Comparison of ENCODE assay signal across 8 cellular contexts in the genomic region with DNA sequence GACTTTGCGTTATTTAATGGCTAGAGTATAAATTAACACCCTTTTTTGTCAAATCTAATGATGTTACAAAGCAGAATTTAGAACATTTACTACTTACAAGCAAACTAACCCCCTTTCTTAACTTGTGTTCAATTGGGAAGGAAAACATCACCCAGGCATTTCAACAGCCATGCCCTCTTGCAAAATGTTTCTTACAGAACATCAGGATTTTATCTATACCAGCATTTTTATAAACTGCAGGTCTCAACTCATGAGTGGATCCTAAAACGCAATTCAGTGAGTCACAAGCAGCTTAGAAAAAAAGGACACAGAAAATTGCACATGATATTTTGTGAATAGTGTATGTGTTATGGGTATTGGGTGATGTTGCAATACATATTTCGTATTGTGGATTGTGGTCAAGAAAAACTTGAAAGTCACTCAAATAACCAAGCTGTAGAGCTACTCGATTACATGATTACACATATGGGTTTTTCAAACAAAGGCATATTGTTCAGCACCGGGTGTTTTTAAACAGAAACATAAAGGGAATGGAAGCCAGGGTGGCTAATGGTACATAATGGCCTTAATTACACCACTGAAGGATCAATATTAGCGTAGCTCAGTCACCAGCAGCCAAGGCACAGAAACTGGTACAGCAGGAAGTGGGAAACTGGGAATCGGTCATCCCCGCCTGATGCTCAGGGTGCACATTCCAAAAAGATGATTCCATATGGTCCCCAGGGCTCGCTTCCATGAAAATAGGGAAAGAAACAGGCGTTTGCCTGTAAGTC. TPM values are rescaled to one million over a fixed set of nuclear protein-coding genes. Genes with fewer than 3 reads are reported as not detected.
DNase-seq lines count a peak whose midpoint lies in the region; ATAC-seq, FAIRE-seq and TF ChIP-seq lines count a peak whose summit lies in the region.

No MANE protein-coding gene starts in this region.

- RAD21 ChIA-PET in GM12878 (lab: Charles Lee; ENCODE audit: unreplicated experiment) = interaction anchor here (0.6 to 14.6 kb wide), 5 partner anchors 17 to 661 kb away, joined by 3 to 157 read pairs (median 4); no protein-coding TSS in a partner anchor

- H3K27ac ChIP-seq in GM12878 (ENCODE audit: control insufficient read depth, insufficient read depth) (no peak overlapping the region), left lung (peak overlapping the region; percentile 86 to 91), thoracic aorta (peak overlapping the region; percentile 94 to 96)

- POLR2A ChIA-PET in GM12878 (lab: Charles Lee) = interaction anchor here (0.6 to 5.6 kb wide), 11 partner anchors 11 to 275 kb away, joined by 3 to 55 read pairs (median 5); a partner anchor contains a TSS

- FAIRE-seq in GM12878 (lab: Jason Lieb, UNC) = no peak

- peaks cover 15% of the 10 kb centered on the region for H3K36me3 Mint-ChIP-seq in T-helper 1 cell treated with Interleukin-12 subunit alpha and Interleukin-12 subunit beta and Interleukin-4 antibody, amounts not matched to agents 30 μg/mL and 1 μg/mL, for 36 hours (ENCODE audit: low read depth)

- peak overlapping the region; percentile 91 for H3K4me2 ChIP-seq in GM12878 (ENCODE audit: control insufficient read depth, insufficient read depth)

- no peak for TF ChIP-seq CTCF in GM12878 (IDR thresholded peaks at IDR 0.05 in 2 of 3, conservative IDR thresholded peaks at IDR 0.05 in 1 of 3; ENCODE audit: control insufficient read depth in 2 of 3, extremely low read depth in 1 of 3, insufficient read depth in 1 of 3, low read depth in 3 of 3, low read length in 3 of 3)
- TF ChIP-seq CTCF in left lung (IDR thresholded peaks at IDR 0.05) = no peak
- no peak for TF ChIP-seq CTCF in thoracic aorta (IDR thresholded peaks at IDR 0.05)

- in situ Hi-C loops in GM12878 (cut with MboI) = loop anchor here (5.0 kb wide), 2 partner anchors 194 to 274 kb away; no protein-coding TSS in a partner anchor

- H3K27me3 ChIP-seq in GM12878 (replicated peaks in 1 of 2; ENCODE audit: control insufficient read depth in 2 of 2, insufficient read depth in 2 of 2, low read length in 1 of 2) (no peaks in the 10 kb centered on the region), left lung (no peaks in the 10 kb centered on the region), thoracic aorta (replicated peaks; ENCODE audit: insufficient read depth) (no peaks in the 10 kb centered on the region)

- SMC1A ChIA-PET in GM12878 (lab: Charles Lee; ENCODE audit: uncharacterized antibody, unreplicated experiment) = interaction anchor here (0.6 to 16.2 kb wide), 11 partner anchors 10 to 305 kb away, joined by 3 to 288 read pairs (median 4); no protein-coding TSS in a partner anchor

- DNase-seq in T-helper 1 cell (no peak), NCI-H2081 (lab: John Stamatoyannopoulos, UW) (peak; percentile 81 to 91), GM12878 (ENCODE audit: low read depth, low spot score) (no peak), left lung (no peak), thoracic aorta (ENCODE audit: low spot score) (no peak), NCI-H187 (lab: John Stamatoyannopoulos, UW) (no peak)

- intact Hi-C loops in GM12878 (cut with micrococcal nuclease; ENCODE audit: unreplicated experiment) (no loop called here), left lung (cut with DNase I) (loop anchor here in 1 of 2 donors (10.0 kb wide), 1 partner anchor 211 kb away; a partner anchor contains a TSS)

- CTCF ChIA-PET in GM12878 (lab: Yijun Ruan, JAX) = interaction anchor here (0.6 to 10.9 kb wide), 7 partner anchors 10 to 274 kb away, joined by 3 to 222 read pairs (median 4); no protein-coding TSS in a partner anchor

- no TSS peak for BruUV-seq in GM12878 (replicated peaks; lab: Mats Ljungman, UMichigan)

- H3K27ac Mint-ChIP-seq in T-helper 1 cell treated with Interleukin-12 subunit alpha and Interleukin-12 subunit beta and Interleukin-4 antibody, amounts not matched to agents 30 μg/mL and 1 μg/mL, for 36 hours = peak overlapping the region; percentile 31

- no peak for TF ChIP-seq POLR2A in GM12878 (IDR thresholded peaks at IDR 0.05; ENCODE audit: low read depth, low read length)

- H3K9ac ChIP-seq in GM12878 (ENCODE audit: control insufficient read depth, insufficient read depth, low read length) = peak overlapping the region; percentile 46

- no peak for TF ChIP-seq EP300 in GM12878 (IDR thresholded peaks at IDR 0.05; ENCODE audit: borderline replicate concordance in 1 of 2, control insufficient read depth in 1 of 2, low read depth in 2 of 2, low read length in 2 of 2)

- no peak for TF ChIP-seq RAD21 in GM12878 (IDR thresholded peaks at IDR 0.05; ENCODE audit: insufficient read depth, low read depth, low read length)

- H3K9me3 Mint-ChIP-seq in T-helper 1 cell treated with Interleukin-12 subunit alpha and Interleukin-12 subunit beta and Interleukin-4 antibody, amounts not matched to agents 30 μg/mL and 1 μg/mL, for 36 hours = no peaks in the 10 kb centered on the region

- WGBS in GM12878 (ENCODE audit: insufficient coverage, insufficient replicate concordance, low lambda C conversion rate, missing lambda C conversion rate) = 66% methylated on average over 10 of the region's 10 CpGs

- H3K36me3 ChIP-seq in GM12878 (ENCODE audit: control insufficient read depth in 2 of 2, insufficient read depth in 2 of 2, low read length in 1 of 2) (peaks cover 0 to 3% of the 10 kb centered on the region in 2 experiments; a peak in 1 of 4 replicates), left lung (peaks cover 0 to 20% of the 10 kb centered on the region in 2 donors), thoracic aorta (peaks cover 3% of the 10 kb centered on the region)

- no peak for ATAC-seq in GM12878
- no peak for ATAC-seq in left lung
- ATAC-seq in thoracic aorta (ENCODE audit: insufficient number of reproducible peaks, low FRiP score, low read depth) = no peak
- ATAC-seq in HG03469 (IDR thresholded peaks at IDR 0.05; ENCODE audit: unreplicated experiment) = no peak

- peaks cover 8% of the 10 kb centered on the region; the same call in 1 of the 2 replicates for H3K79me2 ChIP-seq in GM12878 (ENCODE audit: control insufficient read depth, insufficient read depth, low read length)

- H2AFZ ChIP-seq in GM12878 (ENCODE audit: control insufficient read depth, low read depth, low read length) = no peak overlapping the region

- H3K4me1 ChIP-seq in GM12878 (ENCODE audit: control insufficient read depth, insufficient read depth, low read length) (peaks cover 20% of the 10 kb centered on the region), left lung (peaks cover 9 to 52% of the 10 kb centered on the region in 2 donors), thoracic aorta (ENCODE audit: control insufficient read depth in 1 of 2, low read depth in 2 of 2) (peaks cover 10 to 24% of the 10 kb centered on the region in 2 donors)

- H4K20me1 ChIP-seq in GM12878 (ENCODE audit: control insufficient read depth, insufficient read depth) = no peaks in the 10 kb centered on the region

- H3K4me1 Mint-ChIP-seq in T-helper 1 cell treated with Interleukin-12 subunit alpha and Interleukin-12 subunit beta and Interleukin-4 antibody, amounts not matched to agents 30 μg/mL and 1 μg/mL, for 36 hours (ENCODE audit: low read depth) = peaks cover 53% of the 10 kb centered on the region

- H3K4me3 Mint-ChIP-seq in T-helper 1 cell treated with Interleukin-12 subunit alpha and Interleukin-12 subunit beta and Interleukin-4 antibody, amounts not matched to agents 30 μg/mL and 1 μg/mL, for 36 hours = peak overlapping the region; percentile 91

- H3K27me3 Mint-ChIP-seq in T-helper 1 cell treated with Interleukin-12 subunit alpha and Interleukin-12 subunit beta and Interleukin-4 antibody, amounts not matched to agents 30 μg/mL and 1 μg/mL, for 36 hours (ENCODE audit: low read depth) = no peaks in the 10 kb centered on the region

- peak overlapping the region; percentile 77; the same call in 1 of the 2 replicates for H3K4me3 ChIP-seq in GM12878
- peak overlapping the region; percentile 85 to 88 for H3K4me3 ChIP-seq in left lung
- H3K4me3 ChIP-seq in thoracic aorta = peak overlapping the region; percentile 86

- H3K9me3 ChIP-seq in GM12878 (replicated peaks; ENCODE audit: control insufficient read depth, insufficient read depth, low read length) = no peaks in the 10 kb centered on the region
- no peaks in the 10 kb centered on the region for H3K9me3 ChIP-seq in left lung
- no peaks in the 10 kb centered on the region for H3K9me3 ChIP-seq in thoracic aorta

RNA-seq across cellular contexts. Expression of a gene that starts 1.4 kb away (rescaled TPM):
- 19.9 and 25.9 TPM in 2 replicates for total RNA-seq in GM12878 (2013; cell fraction: nucleolus; rRNA removed)
- total RNA-seq in GM12878 (2014; rRNA removed) (26.9 and 35.0 TPM in 2 replicates), GM12878 (2014; rRNA removed; fragmentation: Illumina TruSeq; extraction: Trizol) (25.5 and 26.8 TPM in 2 replicates), GM12878 (2021) (23.9 and 24.2 TPM in 2 replicates), left lung (10 to 100 TPM; 52.5 to 57.1 TPM), thoracic aorta (10 to 100 TPM; 54.2 to 58.3 TPM)
- polyA plus RNA-seq in GM12878 (2011; ENCODE audit: low read depth) = 16.3 TPM
- polyA plus RNA-seq in GM12878 (2011; rRNA removed) (11.1 and 11.7 TPM in 2 replicates), GM12878 (2014; fragmentation: Illumina TruSeq; extraction: Trizol) (28.8 and 34.6 TPM in 2 replicates), GM12878 (2014; fragmentation: Nextera tagmentation; extraction: Ambion mirVana) (1 to 10 TPM; 6.5 to 7.1 TPM), GM12878 (2014; rRNA removed) (26.0 and 37.7 TPM in 2 replicates), GM12878 (2016; fragmentation: Nextera tagmentation; extraction: Ambion mirVana) (10 to 100 TPM; 39.1 to 44.5 TPM)
- polyA plus RNA-seq in GM12878 (2011; cell fraction: cytosol; rRNA removed) = 12.0 and 13.2 TPM in 2 replicates
- polyA plus RNA-seq in GM12878 (2011; cell fraction: nucleus; rRNA removed) = 10.7 and 12.1 TPM in 2 replicates
- polyA plus RNA-seq in GM12878 (2012) = 21.1 and 24.4 TPM in 2 replicates
- 13.0 and 14.8 TPM in 2 replicates for polyA minus RNA-seq in GM12878 (2011; rRNA and poly(A)+ RNA removed)
- polyA minus RNA-seq in GM12878 (2011; cell fraction: cytosol; rRNA and poly(A)+ RNA removed) = 3.6 and 5.4 TPM in 2 replicates
- 6.2 and 8.6 TPM in 2 replicates for polyA minus RNA-seq in GM12878 (2011; cell fraction: nucleus; rRNA and poly(A)+ RNA removed)

RNA-seq across cellular contexts. Expression of a gene that starts 56.3 kb away (rescaled TPM):
- total RNA-seq in GM12878 (2013; cell fraction: nucleolus; rRNA removed) = 213 and 214 TPM in 2 replicates
- total RNA-seq in GM12878 (2014; rRNA removed) (91.0 and 130 TPM in 2 replicates), GM12878 (2014; rRNA removed; fragmentation: Illumina TruSeq; extraction: Trizol) (129 and 130 TPM in 2 replicates), GM12878 (2021) (164 and 167 TPM in 2 replicates), left lung (100 to 1,000 TPM; 345 to 376 TPM), thoracic aorta (100 to 1,000 TPM; 345 to 412 TPM)
- 57.5 TPM for polyA plus RNA-seq in GM12878 (2011; ENCODE audit: low read depth)
- polyA plus RNA-seq in GM12878 (2011; rRNA removed) (196 and 292 TPM in 2 replicates), GM12878 (2014; fragmentation: Illumina TruSeq; extraction: Trizol) (120 and 143 TPM in 2 replicates), GM12878 (2014; fragmentation: Nextera tagmentation; extraction: Ambion mirVana) (10 to 100 TPM; 29.1 to 35.6 TPM), GM12878 (2014; rRNA removed) (111 and 112 TPM in 2 replicates), GM12878 (2016; fragmentation: Nextera tagmentation; extraction: Ambion mirVana) (100 to 1,000 TPM; 191 to 200 TPM)
- 114 and 138 TPM in 2 replicates for polyA plus RNA-seq in GM12878 (2011; cell fraction: cytosol; rRNA removed)
- 115 and 132 TPM in 2 replicates for polyA plus RNA-seq in GM12878 (2011; cell fraction: nucleus; rRNA removed)
- 89.6 and 124 TPM in 2 replicates for polyA plus RNA-seq in GM12878 (2012)
- polyA minus RNA-seq in GM12878 (2011; rRNA and poly(A)+ RNA removed) = 160 and 210 TPM in 2 replicates
- polyA minus RNA-seq in GM12878 (2011; cell fraction: cytosol; rRNA and poly(A)+ RNA removed) = 143 and 148 TPM in 2 replicates
- polyA minus RNA-seq in GM12878 (2011; cell fraction: nucleus; rRNA and poly(A)+ RNA removed) = 135 and 198 TPM in 2 replicates

Comparison
In these comparisons a context has a peak if more than half of its experiments do, and no peak if none do; other contexts are left out.
1. DNase-seq: peak in NCI-H2081 (2 of 2); none in T-helper 1 cell (0 of 5), GM12878 (single experiment), left lung (0 of 2), thoracic aorta (single experiment) and NCI-H187 (0 of 2).
2. Peak in every context shown above with its lines, with median percentiles within 50 percentile points of each other: H3K4me3 ChIP-seq.